ENCODE assay signal across 2 cellular contexts in genomic region chr4:186759990-186760389, GRCh38.
TF ChIP-seq lines count a peak whose summit lies in the region.

No MANE protein-coding gene starts in this region.

TF ChIP-seq in IMR-90, 13 proteins besides CTCF, POLR2A, EP300 and RAD21 (continued from another document):
- TF ChIP-seq, protein P1, sequence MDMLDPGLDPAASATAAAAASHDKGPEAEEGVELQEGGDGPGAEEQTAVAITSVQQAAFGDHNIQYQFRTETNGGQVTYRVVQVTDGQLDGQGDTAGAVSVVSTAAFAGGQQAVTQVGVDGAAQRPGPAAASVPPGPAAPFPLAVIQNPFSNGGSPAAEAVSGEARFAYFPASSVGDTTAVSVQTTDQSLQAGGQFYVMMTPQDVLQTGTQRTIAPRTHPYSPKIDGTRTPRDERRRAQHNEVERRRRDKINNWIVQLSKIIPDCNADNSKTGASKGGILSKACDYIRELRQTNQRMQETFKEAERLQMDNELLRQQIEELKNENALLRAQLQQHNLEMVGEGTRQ (IDR thresholded peaks at IDR 0.05; ENCODE audit: low read depth, low read length), result no peak
- TF ChIP-seq MXI1 (IDR thresholded peaks at IDR 0.05; ENCODE audit: borderline replicate concordance, low read depth, low read length) (no peak), NFE2L2 (IDR thresholded peaks at IDR 0.05; ENCODE audit: low read depth, low read length) (no peak), MAZ (IDR thresholded peaks at IDR 0.05; ENCODE audit: borderline replicate concordance, low read depth, low read length) (no peak), BHLHE40 (IDR thresholded peaks at IDR 0.05; ENCODE audit: low read depth, low read length) (no peak), CEBPB (IDR thresholded peaks at IDR 0.05; ENCODE audit: low read depth, low read length) (no peak)

TF ChIP-seq in WTC11, 78 proteins besides CTCF, POLR2A, EP300 and RAD21 (continued from another document):
- TF ChIP-seq NR2C2 (CRISPR knock-in tag; IDR thresholded peaks at IDR 0.05) (no peak), NR3C1 (CRISPR knock-in tag; conservative IDR thresholded peaks at IDR 0.05; ENCODE audit: low read depth) (no peak), ATF1 (CRISPR knock-in tag; IDR thresholded peaks at IDR 0.05) (no peak), SOX15 (CRISPR knock-in tag; IDR thresholded peaks at IDR 0.05) (no peak), TEAD4 (CRISPR knock-in tag; IDR thresholded peaks at IDR 0.05) (no peak)
